Comparison of ENCODE assay signal across 1 cellular context in the genomic region with DNA sequence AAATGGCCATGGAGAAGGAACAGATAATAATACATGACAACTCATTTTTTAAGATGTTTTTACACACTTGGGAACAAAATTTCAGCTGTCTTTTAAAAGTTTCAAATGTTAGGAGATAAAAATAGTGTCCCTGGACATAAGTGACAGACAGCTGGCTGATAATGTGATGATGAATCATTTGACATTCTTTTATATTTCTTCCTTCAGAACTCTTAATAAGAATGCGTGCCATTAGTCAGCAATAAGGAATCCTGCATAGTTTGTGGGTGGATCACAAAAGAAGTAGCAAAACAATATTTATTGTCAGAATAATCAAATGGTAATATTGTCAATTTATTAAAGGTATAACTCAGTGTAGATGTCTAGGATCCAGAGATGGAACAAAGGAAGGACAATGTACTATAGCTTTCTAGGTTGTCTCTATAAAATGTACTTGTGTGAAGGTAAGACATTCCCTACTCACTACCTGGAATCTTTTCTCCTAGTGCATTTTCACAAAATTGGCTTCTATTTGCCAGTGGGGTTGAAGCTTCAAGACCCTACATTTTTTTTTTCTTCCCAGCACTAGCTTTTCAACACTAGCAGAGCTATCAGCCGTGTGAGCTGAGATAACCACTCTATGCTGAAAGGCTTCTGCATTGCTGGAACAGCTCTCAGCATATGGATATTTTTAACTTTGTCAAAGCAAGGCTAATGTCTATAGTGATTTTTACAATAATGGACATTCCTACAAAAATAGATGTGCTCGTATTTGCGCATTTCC.
TF ChIP-seq lines count a peak whose summit lies in the region.

No MANE protein-coding gene starts in this region.

TF ChIP-seq in HCT116, 20 proteins besides CTCF, POLR2A, EP300 and RAD21 (continued from another document):
- TF ChIP-seq EGR1 (IDR thresholded peaks at IDR 0.05; ENCODE audit: low read depth): no peak
- no peak for TF ChIP-seq CEBPB (IDR thresholded peaks at IDR 0.05; ENCODE audit: low read depth)
- TF ChIP-seq FOSL1 (IDR thresholded peaks at IDR 0.05; ENCODE audit: low read depth): no peak
- TF ChIP-seq, protein P1, sequence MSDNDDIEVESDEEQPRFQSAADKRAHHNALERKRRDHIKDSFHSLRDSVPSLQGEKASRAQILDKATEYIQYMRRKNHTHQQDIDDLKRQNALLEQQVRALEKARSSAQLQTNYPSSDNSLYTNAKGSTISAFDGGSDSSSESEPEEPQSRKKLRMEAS (IDR thresholded peaks at IDR 0.05): no peak
- no peak for TF ChIP-seq SIN3A (IDR thresholded peaks at IDR 0.05; ENCODE audit: low read depth)
- TF ChIP-seq POLR2AphosphoS5 (IDR thresholded peaks at IDR 0.05; ENCODE audit: low read depth, low read length): no peak
